In the genomic region with DNA sequence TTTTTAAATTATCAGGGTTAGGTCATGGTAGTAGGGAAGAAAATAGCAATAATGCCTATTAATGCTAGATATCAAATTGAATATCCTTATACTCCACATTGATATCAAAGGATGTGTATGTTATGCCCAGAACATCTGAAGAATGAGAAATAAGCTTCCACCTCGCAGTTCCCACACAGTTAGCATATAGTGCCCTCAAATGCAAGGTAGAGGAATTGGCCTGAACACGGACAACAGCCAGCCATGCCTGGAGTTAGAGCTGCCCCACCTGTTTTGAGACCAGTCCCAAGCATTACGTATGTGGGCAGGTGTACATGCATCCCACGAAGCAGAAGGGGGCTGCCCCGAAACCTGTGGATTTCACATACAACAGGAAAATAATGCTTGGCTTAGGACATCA, we compare ENCODE assay signal across 12 cellular contexts.
DNase-seq lines count a peak whose midpoint lies in the region; ATAC-seq and TF ChIP-seq lines count a peak whose summit lies in the region.
"Had no signal": no experiment of that assay in that cellular context is flagged by ENCODE, and none has a peak within 500 bp of the region (broad histone marks: within the 10 kb centered on the region; RNA-seq: fewer than 3 reads in every experiment).

No MANE protein-coding gene starts in this region.

- H3K27ac ChIP-seq in prostate gland (no peak overlapping the region), upper lobe of left lung (no peak overlapping the region), lower lobe of right lung (no peak overlapping the region)
- H3K27ac ChIP-seq: thoracic aorta had no signal

- H3K9me3 ChIP-seq in prostate gland (no peaks in the 10 kb centered on the region), upper lobe of left lung (no peaks in the 10 kb centered on the region), lower lobe of right lung (no peaks in the 10 kb centered on the region)
- H3K9me3 ChIP-seq: thoracic aorta had no signal

- no peak for TF ChIP-seq POLR2A in prostate gland (IDR thresholded peaks at IDR 0.05)
- no peak for TF ChIP-seq POLR2A in upper lobe of left lung (IDR thresholded peaks at IDR 0.05)

- H3K36me3 ChIP-seq in prostate gland (no peaks in the 10 kb centered on the region), upper lobe of left lung (no peaks in the 10 kb centered on the region), lower lobe of right lung (no peaks in the 10 kb centered on the region)
- H3K36me3 ChIP-seq: thoracic aorta had no signal

- DNase-seq in DMS79 treated with DMSO at 0.1 percent for 48 hours (lab: John Stamatoyannopoulos, UW): peak; percentile 10
- no peak for DNase-seq in DMS79 (lab: John Stamatoyannopoulos, UW)
- DNase-seq in NCI-H69 (lab: John Stamatoyannopoulos, UW): peak; percentile 45
- DNase-seq in choroid plexus epithelial cell (ENCODE audit: low read depth): peak; percentile 73
- peak; percentile 8 for DNase-seq in prostate gland (ENCODE audit: low spot score)
- no peak for DNase-seq in upper lobe of left lung
- DNase-seq in lower lobe of right lung: no peak
- DNase-seq: 8988T; activated T-cell treated with anti-CD3 and anti-CD28 coated beads, Interleukin-2, amount 50 U/mL, for 1 hour; NCI-H510A had no signal

- intact Hi-C loops in prostate gland (cut with DNase I): no loop called here
- intact Hi-C loops in lower lobe of right lung (cut with DNase I): no loop called here

- H3K4me3 ChIP-seq in choroid plexus epithelial cell (ENCODE audit: low read depth, low read length) (no peak overlapping the region), prostate gland (no peak overlapping the region), upper lobe of left lung (no peak overlapping the region), lower lobe of right lung (no peak overlapping the region)
- H3K4me3 ChIP-seq: thoracic aorta had no signal

- TF ChIP-seq EP300 in upper lobe of left lung (IDR thresholded peaks at IDR 0.05): no peak

- peak; percentile 73 for TF ChIP-seq CTCF in choroid plexus epithelial cell (conservative IDR thresholded peaks at IDR 0.05; ENCODE audit: low read depth, low read length)
- peak in 1 of 4 experiments; percentile 23 for TF ChIP-seq CTCF in prostate gland (IDR thresholded peaks at IDR 0.05)
- TF ChIP-seq CTCF in upper lobe of left lung (IDR thresholded peaks at IDR 0.05): no peak
- TF ChIP-seq CTCF in lower lobe of right lung (IDR thresholded peaks at IDR 0.05): no peak

- H3K4me1 ChIP-seq in prostate gland (replicated peaks): no peaks in the 10 kb centered on the region
- no peaks in the 10 kb centered on the region for H3K4me1 ChIP-seq in upper lobe of left lung
- no peaks in the 10 kb centered on the region for H3K4me1 ChIP-seq in lower lobe of right lung

- no peaks in the 10 kb centered on the region for H3K27me3 ChIP-seq in prostate gland (replicated peaks; ENCODE audit: insufficient read depth)
- no peaks in the 10 kb centered on the region for H3K27me3 ChIP-seq in upper lobe of left lung
- no peaks in the 10 kb centered on the region for H3K27me3 ChIP-seq in lower lobe of right lung (ENCODE audit: low read depth)

- no peak for ATAC-seq in GM18511 (IDR thresholded peaks at IDR 0.05; ENCODE audit: unreplicated experiment)
- no peak for ATAC-seq in upper lobe of left lung (ENCODE audit: low FRiP score in 2 of 2)
- ATAC-seq in lower lobe of right lung: no peak

- 33% methylated on average over 5 of the region's 5 CpGs for WGBS in prostate gland
- 59 to 63% methylated on average over 5 of the region's 5 CpGs for WGBS in upper lobe of left lung, 2 donors

Comparison
In these comparisons a context has a peak if more than half of its experiments do, and no peak if none do; other contexts are left out.
1. DNase-seq: peak in DMS79 treated with DMSO at 0.1 percent for 48 hours (single experiment), NCI-H69 (single experiment), choroid plexus epithelial cell (single experiment) and prostate gland (single experiment); none in DMS79 (single experiment), upper lobe of left lung (0 of 2) and lower lobe of right lung (single experiment).